In the genomic region with DNA sequence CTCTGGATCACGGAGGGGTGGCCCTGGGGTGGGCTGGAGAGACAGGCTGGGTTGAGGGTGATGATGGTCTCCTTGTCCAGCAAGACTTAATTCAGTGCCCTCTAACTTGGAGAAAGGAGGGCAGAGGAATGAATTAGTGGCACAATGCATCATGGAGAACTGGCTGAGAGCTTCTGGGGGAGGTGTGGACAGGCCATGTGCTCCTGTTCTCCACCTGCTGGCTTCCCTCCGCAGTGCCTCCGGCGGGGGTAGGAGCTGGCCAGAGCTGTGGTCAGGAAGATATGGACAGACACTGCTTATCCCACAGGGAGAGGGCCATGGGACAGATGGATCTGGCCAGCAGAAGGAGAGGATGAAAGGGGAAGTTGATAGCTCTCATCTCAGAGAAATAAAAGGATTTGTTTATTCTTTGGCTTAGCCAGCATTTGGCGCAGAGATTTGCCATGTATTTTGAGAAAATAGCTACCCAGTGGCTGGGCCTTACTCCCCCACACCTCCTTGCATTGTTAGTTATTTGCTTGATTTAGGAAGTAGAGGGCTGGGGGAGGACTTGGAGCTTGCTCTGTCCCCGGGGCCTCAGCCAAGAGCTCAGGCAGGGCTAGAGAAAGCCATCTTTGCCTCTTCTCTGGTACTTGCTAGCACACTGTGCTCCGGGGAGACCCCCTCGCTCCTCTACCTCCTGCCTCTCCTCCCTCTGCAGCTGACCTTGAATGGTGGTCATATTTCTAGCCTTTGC, we compare ENCODE assay signal across 8 cellular contexts.
A peak's percentile ranks its signal among the peaks of the same experiment; 100 is the strongest.
DNase-seq lines count a peak whose midpoint lies in the region; ATAC-seq and TF ChIP-seq lines count a peak whose summit lies in the region.

No MANE protein-coding gene starts in this region.

- H3K4me3 ChIP-seq in epithelial cell of proximal tubule (ENCODE audit: low read depth, low read length) (no peak overlapping the region), neural cell (ENCODE audit: low read length) (peak overlapping the region; percentile 22)

- TF ChIP-seq EP300 in neural cell (conservative IDR thresholded peaks at IDR 0.05; ENCODE audit: poor library complexity, severe bottlenecking) = no peak

- no peaks in the 10 kb centered on the region for H3F3A ChIP-seq in neural cell (ENCODE audit: insufficient read depth, low read length, poor library complexity, severe bottlenecking)

- peaks cover 10% of the 10 kb centered on the region for H3K4me1 ChIP-seq in ES-I3 (ENCODE audit: insufficient read depth, low read length)

- H3K9me3 ChIP-seq in ES-I3 (ENCODE audit: control insufficient read depth, insufficient read depth, low read length) (no peaks in the 10 kb centered on the region), neural cell (ENCODE audit: low read length) (no peaks in the 10 kb centered on the region)

- H3K9ac ChIP-seq in ES-I3 (ENCODE audit: low read depth, low read length) (peak overlapping the region; percentile 33; the same call in 1 of the 2 replicates), neural cell (ENCODE audit: low read length) (peak overlapping the region; percentile 32)

- no peak overlapping the region for H3K4me2 ChIP-seq in neural cell (ENCODE audit: low read length)

- no peak for ATAC-seq in HG02970 (IDR thresholded peaks at IDR 0.05; ENCODE audit: low FRiP score, unreplicated experiment)

- H4K20me1 ChIP-seq in neural cell (ENCODE audit: insufficient read depth) = no peaks in the 10 kb centered on the region

- no peaks in the 10 kb centered on the region for H3K79me2 ChIP-seq in neural cell (replicated peaks; ENCODE audit: insufficient read depth, low read length)

- H3K27ac ChIP-seq in neural cell (ENCODE audit: low read length) = peak overlapping the region; percentile 35

- DNase-seq in NCI-H526 (lab: John Stamatoyannopoulos, UW) (peak; percentile 78 to 92), epithelial cell of proximal tubule (ENCODE audit: low read depth) (no peak), activated gamma-delta T cell (lab: John Stamatoyannopoulos, UW) (no peak)
- no peak for DNase-seq in stimulated activated CD4-positive, alpha-beta T cell treated with anti-CD3 and anti-CD28 coated beads, Interleukin-4, amount 100 ng/mL, for 1 hour
- no peak for DNase-seq in stimulated activated CD4-positive, alpha-beta T cell treated with anti-CD3 and anti-CD28 coated beads, Interleukin-4, amount 100 ng/mL, for 4 hours

- TF ChIP-seq RAD21 in neural cell (conservative IDR thresholded peaks at IDR 0.05) = no peak

- TF ChIP-seq CTCF in epithelial cell of proximal tubule (conservative IDR thresholded peaks at IDR 0.05; ENCODE audit: low read depth, low read length) (peak; percentile 60), neural cell (IDR thresholded peaks at IDR 0.05; ENCODE audit: poor library complexity, severe bottlenecking) (peak; percentile 24)

- H3K27me3 ChIP-seq in neural cell (ENCODE audit: insufficient read depth, low read depth, low read length) = no peaks in the 10 kb centered on the region

- H3K9me2 ChIP-seq in neural cell (ENCODE audit: insufficient read depth, low read length) = no peaks in the 10 kb centered on the region

- H2AFZ ChIP-seq in neural cell (ENCODE audit: low read depth, low read length) = peak overlapping the region; percentile 34

- no peaks in the 10 kb centered on the region for H3K36me3 ChIP-seq in ES-I3 (ENCODE audit: insufficient read depth, low read length)
- H3K36me3 ChIP-seq in neural cell (ENCODE audit: insufficient read depth, low read length) = no peaks in the 10 kb centered on the region

TF ChIP-seq in neural cell, 6 proteins besides CTCF, POLR2A, EP300 and RAD21:
- TF ChIP-seq EZH2 (IDR thresholded peaks at IDR 0.05; ENCODE audit: borderline replicate concordance, insufficient read depth, low read length, poor library complexity, severe bottlenecking) = no peak
- TF ChIP-seq, protein P1, sequence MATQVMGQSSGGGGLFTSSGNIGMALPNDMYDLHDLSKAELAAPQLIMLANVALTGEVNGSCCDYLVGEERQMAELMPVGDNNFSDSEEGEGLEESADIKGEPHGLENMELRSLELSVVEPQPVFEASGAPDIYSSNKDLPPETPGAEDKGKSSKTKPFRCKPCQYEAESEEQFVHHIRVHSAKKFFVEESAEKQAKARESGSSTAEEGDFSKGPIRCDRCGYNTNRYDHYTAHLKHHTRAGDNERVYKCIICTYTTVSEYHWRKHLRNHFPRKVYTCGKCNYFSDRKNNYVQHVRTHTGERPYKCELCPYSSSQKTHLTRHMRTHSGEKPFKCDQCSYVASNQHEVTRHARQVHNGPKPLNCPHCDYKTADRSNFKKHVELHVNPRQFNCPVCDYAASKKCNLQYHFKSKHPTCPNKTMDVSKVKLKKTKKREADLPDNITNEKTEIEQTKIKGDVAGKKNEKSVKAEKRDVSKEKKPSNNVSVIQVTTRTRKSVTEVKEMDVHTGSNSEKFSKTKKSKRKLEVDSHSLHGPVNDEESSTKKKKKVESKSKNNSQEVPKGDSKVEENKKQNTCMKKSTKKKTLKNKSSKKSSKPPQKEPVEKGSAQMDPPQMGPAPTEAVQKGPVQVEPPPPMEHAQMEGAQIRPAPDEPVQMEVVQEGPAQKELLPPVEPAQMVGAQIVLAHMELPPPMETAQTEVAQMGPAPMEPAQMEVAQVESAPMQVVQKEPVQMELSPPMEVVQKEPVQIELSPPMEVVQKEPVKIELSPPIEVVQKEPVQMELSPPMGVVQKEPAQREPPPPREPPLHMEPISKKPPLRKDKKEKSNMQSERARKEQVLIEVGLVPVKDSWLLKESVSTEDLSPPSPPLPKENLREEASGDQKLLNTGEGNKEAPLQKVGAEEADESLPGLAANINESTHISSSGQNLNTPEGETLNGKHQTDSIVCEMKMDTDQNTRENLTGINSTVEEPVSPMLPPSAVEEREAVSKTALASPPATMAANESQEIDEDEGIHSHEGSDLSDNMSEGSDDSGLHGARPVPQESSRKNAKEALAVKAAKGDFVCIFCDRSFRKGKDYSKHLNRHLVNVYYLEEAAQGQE (IDR thresholded peaks at IDR 0.05; ENCODE audit: borderline replicate concordance) = no peak
- TF ChIP-seq SMC3 (conservative IDR thresholded peaks at IDR 0.05; ENCODE audit: poor library complexity) = no peak
- TF ChIP-seq MXI1 (conservative IDR thresholded peaks at IDR 0.05; ENCODE audit: poor library complexity, severe bottlenecking) = no peak
- no peak for TF ChIP-seq TAF1 (IDR thresholded peaks at IDR 0.05; ENCODE audit: low read depth)
- no peak for TF ChIP-seq POLR2AphosphoS5 (IDR thresholded peaks at IDR 0.05)
TF ChIP-seq in neural cell: peak in this region for 0.

Comparison
In these comparisons a context has a peak if more than half of its experiments do, and no peak if none do; other contexts are left out.
1. DNase-seq: peak in NCI-H526 (2 of 2); none in epithelial cell of proximal tubule (single experiment), stimulated activated CD4-positive, alpha-beta T cell treated with anti-CD3 and anti-CD28 coated beads, Interleukin-4, amount 100 ng/mL, for 1 hour (single experiment), activated gamma-delta T cell (single experiment) and stimulated activated CD4-positive, alpha-beta T cell treated with anti-CD3 and anti-CD28 coated beads, Interleukin-4, amount 100 ng/mL, for 4 hours (0 of 2).